In the genomic region with DNA sequence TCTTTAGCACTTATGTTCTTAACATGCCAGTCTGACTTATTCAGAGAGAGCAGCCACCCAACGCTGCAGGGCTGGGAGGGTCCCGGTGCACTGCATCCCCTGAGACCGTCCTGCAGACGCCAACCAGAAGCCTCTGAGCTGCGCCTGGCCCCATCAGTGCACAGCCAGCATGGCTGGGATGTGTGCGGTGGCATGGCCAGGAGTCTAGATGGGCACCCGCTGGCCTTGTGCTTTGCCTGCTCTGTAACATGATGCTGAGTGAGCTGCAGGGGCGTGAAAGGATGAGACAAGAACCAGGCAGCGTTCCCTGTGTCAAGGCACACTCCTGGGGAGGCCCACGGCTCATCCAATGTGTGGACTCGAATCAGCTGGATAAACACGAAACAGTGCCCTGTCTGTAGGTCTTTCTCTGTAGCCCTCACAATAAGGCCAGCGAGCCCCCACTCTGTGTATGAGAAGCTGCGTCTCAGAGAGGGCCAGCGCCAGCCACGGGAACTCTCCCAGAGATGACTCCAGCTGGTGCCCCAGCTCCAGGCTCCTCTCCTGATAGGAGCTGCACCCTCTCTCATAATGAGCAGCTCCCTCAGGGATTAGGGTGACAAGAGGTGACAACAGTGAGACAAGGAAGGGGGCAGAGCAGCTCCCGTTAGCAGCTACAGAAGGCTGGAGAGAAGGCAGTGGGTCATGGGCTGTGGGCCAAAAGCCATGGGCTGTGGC, we compare ENCODE assay signal across 17 cellular contexts.
DNase-seq lines count a peak whose midpoint lies in the region; ATAC-seq and TF ChIP-seq lines count a peak whose summit lies in the region.
"Had no signal": no experiment of that assay in that cellular context is flagged by ENCODE, and none has a peak within 500 bp of the region (broad histone marks: within the 10 kb centered on the region; RNA-seq: fewer than 3 reads in every experiment).

No MANE protein-coding gene starts in this region.

- POLR2A ChIA-PET in MCF 10A (lab: Yijun Ruan, JAX): no interaction called here

- H3K27ac Mint-ChIP-seq in MCF 10A (ENCODE audit: low read depth, unreplicated experiment): no peak overlapping the region
- H3K27ac Mint-ChIP-seq in osteocyte (ENCODE audit: unreplicated experiment): peak overlapping the region; percentile 16
- H3K27ac Mint-ChIP-seq: activated CD4-positive, alpha-beta memory T cell treated with anti-CD3 and anti-CD28 coated beads, Interleukin-2, amount 10 ng/mL, durations not matched to agents 7 days and 5 days; T-helper 1 cell treated with Interleukin-12 subunit alpha and Interleukin-12 subunit beta and Interleukin-4 antibody, amounts not matched to agents 30 μg/mL and 1 μg/mL, for 36 hours had no signal

- H3K36me3 Mint-ChIP-seq in MCF 10A (ENCODE audit: insufficient read depth, unreplicated experiment): no peaks in the 10 kb centered on the region
- H3K36me3 Mint-ChIP-seq in osteocyte (ENCODE audit: unreplicated experiment): no peaks in the 10 kb centered on the region

- no TSS peak for BruUV-seq in MCF 10A (replicated peaks; lab: Mats Ljungman, UMichigan)

- intact Hi-C loops in breast epithelium (cut with DNase I; ENCODE audit: low total_unique reads): no loop called here
- intact Hi-C loops in MCF 10A (cut with micrococcal nuclease): loop anchor here (5.0 kb wide), 1 partner anchor 117 kb away; no protein-coding TSS in a partner anchor
- intact Hi-C loops in heart right ventricle (cut with DNase I): loop anchor here in 1 of 10 donors (5.0 kb wide), 1 partner anchor 87 kb away; no protein-coding TSS in a partner anchor
- intact Hi-C loops in aorta (cut with DNase I): loop anchor here in 1 of 2 donors (5.0 kb wide), 1 partner anchor 97 kb away; the partner anchor contains the start of gene TNS3
- intact Hi-C loops in testis (cut with DNase I; ENCODE audit: low total_unique reads): no loop called here

- H3K27me3 ChIP-seq in breast epithelium: no peaks in the 10 kb centered on the region
- no peaks in the 10 kb centered on the region for H3K27me3 ChIP-seq in heart right ventricle
- H3K27me3 ChIP-seq in aorta (ENCODE audit: control insufficient read depth in 1 of 2, insufficient read depth in 2 of 2, low read length in 1 of 2): no peaks in the 10 kb centered on the region
- H3K27me3 ChIP-seq in testis: no peaks in the 10 kb centered on the region
- H3K27me3 ChIP-seq: upper lobe of left lung had no signal

- peaks cover 33% of the 10 kb centered on the region for H3K4me1 Mint-ChIP-seq in MCF 10A (ENCODE audit: insufficient read depth, unreplicated experiment)
- H3K4me1 Mint-ChIP-seq in osteocyte (ENCODE audit: unreplicated experiment): peaks cover 80% of the 10 kb centered on the region
- H3K4me1 Mint-ChIP-seq: activated CD4-positive, alpha-beta memory T cell treated with anti-CD3 and anti-CD28 coated beads, Interleukin-2, amount 10 ng/mL, durations not matched to agents 7 days and 5 days had no signal

- H3K4me3 ChIP-seq in breast epithelium (no peak overlapping the region), heart right ventricle (no peak overlapping the region), aorta (ENCODE audit: low read length in 2 of 2) (no peak overlapping the region), testis (no peak overlapping the region)
- H3K4me3 ChIP-seq: GM12878, upper lobe of left lung had no signal

- WGBS in heart right ventricle, 2 donors: 61 to 67% methylated on average over 17 of the region's 17 CpGs
- 18 to 29% methylated on average over 17 of the region's 17 CpGs for WGBS in aorta, 2 donors
- WGBS in testis, 2 donors: 76 to 80% methylated on average over 4 to 17 of the region's 17 CpGs

- TF ChIP-seq CTCF in breast epithelium (IDR thresholded peaks at IDR 0.05) (no peak), MCF 10A (IDR thresholded peaks at IDR 0.05; ENCODE audit: unreplicated experiment) (no peak), heart right ventricle (IDR thresholded peaks at IDR 0.05) (no peak), osteocyte (IDR thresholded peaks at IDR 0.05) (no peak), testis (IDR thresholded peaks at IDR 0.05) (no peak), GM10266 (IDR thresholded peaks at IDR 0.05; ENCODE audit: control insufficient read depth, insufficient read depth, low read depth, missing control alignments) (no peak)

- H3K9me3 Mint-ChIP-seq in MCF 10A (ENCODE audit: unreplicated experiment) (no peaks in the 10 kb centered on the region), osteocyte (ENCODE audit: unreplicated experiment) (no peaks in the 10 kb centered on the region)
- H3K9me3 Mint-ChIP-seq: activated CD4-positive, alpha-beta memory T cell treated with anti-CD3 and anti-CD28 coated beads, Interleukin-2, amount 10 ng/mL, durations not matched to agents 7 days and 5 days; T-helper 1 cell treated with Interleukin-12 subunit alpha and Interleukin-12 subunit beta and Interleukin-4 antibody, amounts not matched to agents 30 μg/mL and 1 μg/mL, for 36 hours had no signal

- H3K27me3 Mint-ChIP-seq in MCF 10A (ENCODE audit: insufficient read depth, unreplicated experiment) (no peaks in the 10 kb centered on the region), osteocyte (ENCODE audit: unreplicated experiment) (no peaks in the 10 kb centered on the region)
- H3K27me3 Mint-ChIP-seq: activated CD4-positive, alpha-beta memory T cell treated with anti-CD3 and anti-CD28 coated beads, Interleukin-2, amount 10 ng/mL, durations not matched to agents 7 days and 5 days had no signal

- H3K9me3 ChIP-seq in breast epithelium (no peaks in the 10 kb centered on the region), heart right ventricle (no peaks in the 10 kb centered on the region), aorta (ENCODE audit: control insufficient read depth, low read length) (no peaks in the 10 kb centered on the region), testis (no peaks in the 10 kb centered on the region)
- H3K9me3 ChIP-seq: upper lobe of left lung had no signal

- H3K27ac ChIP-seq in breast epithelium (peak overlapping the region; percentile 15 to 48), heart right ventricle (peak overlapping the region in 9 of 10 donors; percentile 53 to 86 (median 67)), aorta (ENCODE audit: low read depth in 1 of 2, low read length in 2 of 2) (peak overlapping the region in 1 of 2 donors; percentile 93), testis (no peak overlapping the region)

- H3K4me1 ChIP-seq in breast epithelium: no peaks in the 10 kb centered on the region
- H3K4me1 ChIP-seq in heart right ventricle: peaks cover 26 to 81% (median 65%) of the 10 kb centered on the region in 9 donors
- H3K4me1 ChIP-seq in aorta (ENCODE audit: control insufficient read depth in 1 of 2, insufficient read depth in 2 of 2, low read length in 2 of 2): peaks cover 0 to 2% of the 10 kb centered on the region in 2 donors
- peaks cover 49% of the 10 kb centered on the region for H3K4me1 ChIP-seq in testis

- CTCF ChIA-PET in MCF 10A (lab: Yijun Ruan, JAX): interaction anchor here (0.6 to 2.7 kb wide), 3 partner anchors 11 to 219 kb away, joined by 3 to 8 read pairs (median 3); no protein-coding TSS in a partner anchor

- no peaks in the 10 kb centered on the region for H3K36me3 ChIP-seq in breast epithelium
- no peaks in the 10 kb centered on the region for H3K36me3 ChIP-seq in heart right ventricle
- H3K36me3 ChIP-seq in aorta (ENCODE audit: control insufficient read depth in 1 of 2, insufficient read depth in 2 of 2, low read length in 1 of 2): no peaks in the 10 kb centered on the region
- H3K36me3 ChIP-seq in testis (ENCODE audit: low read depth, missing control alignments): no peaks in the 10 kb centered on the region
- H3K36me3 ChIP-seq: upper lobe of left lung had no signal

- DNase-seq in breast epithelium (ENCODE audit: low spot score in 2 of 2) (no peak), MCF 10A (ENCODE audit: unreplicated experiment) (no peak), heart right ventricle (peak in 1 of 2 donors; percentile 36), osteocyte (ENCODE audit: extremely low spot score, unreplicated experiment) (no peak), aorta (peak; percentile 35 to 65), testis (no peak), AML-193 (lab: John Stamatoyannopoulos, UW) (no peak), GM10266 (ENCODE audit: extremely low spot score) (no peak)
- DNase-seq: ACHN; activated CD4-positive, alpha-beta memory T cell treated with anti-CD3 and anti-CD28 coated beads, Interleukin-2, amount 10 ng/mL, durations not matched to agents 7 days and 5 days; central memory CD4-positive, alpha-beta T cell; DMS79; erythroblast; NCI-H187 treated with DMSO at 0.1 percent for 48 hours; upper lobe of left lung had no signal

- H3K4me3 Mint-ChIP-seq in MCF 10A (ENCODE audit: unreplicated experiment): no peak overlapping the region
- H3K4me3 Mint-ChIP-seq in osteocyte (ENCODE audit: unreplicated experiment): no peak overlapping the region
- H3K4me3 Mint-ChIP-seq: activated CD4-positive, alpha-beta memory T cell treated with anti-CD3 and anti-CD28 coated beads, Interleukin-2, amount 10 ng/mL, durations not matched to agents 7 days and 5 days; T-helper 1 cell treated with Interleukin-12 subunit alpha and Interleukin-12 subunit beta and Interleukin-4 antibody, amounts not matched to agents 30 μg/mL and 1 μg/mL, for 36 hours had no signal

- peak; percentile 8 to 65 (median 47) for ATAC-seq in heart right ventricle
- ATAC-seq in aorta (ENCODE audit: low FRiP score): no peak
- ATAC-seq: GM12878 had no signal

- TF ChIP-seq POLR2A in breast epithelium (IDR thresholded peaks at IDR 0.05): no peak
- TF ChIP-seq POLR2A in testis (IDR thresholded peaks at IDR 0.05): no peak

Comparison
In these comparisons a context has a peak if more than half of its experiments do, and no peak if none do; other contexts are left out.
1. DNase-seq: peak in aorta (2 of 2); none in breast epithelium (0 of 2), MCF 10A (single experiment), osteocyte (single experiment), testis (single experiment), AML-193 (0 of 2) and GM10266 (single experiment).
2. H3K27ac ChIP-seq: peak in breast epithelium (2 of 2) and heart right ventricle (9 of 10); none in testis (0 of 2).